ENCODE assay signal across 8 cellular contexts in the genomic region with DNA sequence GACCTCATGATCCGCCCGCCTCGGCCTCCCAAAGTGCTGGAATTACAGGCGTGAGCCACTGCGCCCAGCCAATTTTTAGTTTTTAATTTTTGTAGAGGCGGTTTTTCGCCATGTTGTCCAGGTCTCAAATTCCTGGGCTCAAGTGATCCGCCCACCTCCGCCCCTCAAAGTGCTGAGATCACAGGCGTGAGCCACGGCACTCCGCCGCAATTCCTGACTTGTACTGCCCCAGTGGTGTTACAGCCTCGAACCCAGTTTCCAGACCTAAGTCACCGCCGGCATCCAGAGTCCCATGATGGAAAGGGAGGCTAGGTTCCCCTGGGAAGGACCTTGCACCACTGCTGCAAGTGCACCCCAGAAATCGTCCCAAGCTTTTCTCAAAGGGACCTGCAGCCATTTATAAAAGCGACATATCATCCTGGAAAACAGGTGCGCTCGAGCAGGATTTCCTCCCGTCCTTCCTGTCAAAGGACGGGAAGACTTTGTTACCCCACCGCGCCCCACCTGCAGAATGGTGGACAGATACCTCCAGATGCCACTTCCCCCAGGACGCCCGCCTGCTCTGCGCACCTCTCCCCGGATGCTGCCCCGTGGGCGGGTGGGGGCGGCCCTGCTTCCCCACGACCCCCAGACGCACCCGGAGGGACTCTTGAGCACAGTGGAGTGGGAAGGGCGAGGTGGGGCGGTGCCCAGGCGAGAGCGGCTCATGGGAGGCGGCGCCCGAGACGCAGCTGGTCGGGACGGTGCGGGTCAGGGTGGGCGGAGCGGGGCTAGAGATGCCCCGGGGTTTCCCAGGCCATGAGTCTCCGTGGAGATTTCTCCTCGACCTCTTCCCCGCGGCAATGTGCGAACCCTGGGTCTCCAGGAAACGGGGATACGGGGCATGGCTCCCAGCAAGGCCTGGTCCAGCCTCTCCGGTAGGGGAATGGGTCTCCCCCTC. TPM values are rescaled to one million over a fixed set of nuclear protein-coding genes. Genes with fewer than 3 reads are reported as not detected.
A peak's percentile ranks its signal among the peaks of the same experiment; 100 is the strongest.
DNase-seq lines count a peak whose midpoint lies in the region; ATAC-seq and TF ChIP-seq lines count a peak whose summit lies in the region.

No MANE protein-coding gene starts in this region.

- peaks cover 26% of the 10 kb centered on the region for H3K4me1 ChIP-seq in Panc1 (ENCODE audit: control insufficient read depth, insufficient read depth, low read length)
- H3K4me1 ChIP-seq in heart left ventricle, result peaks cover 0 to 16% (median 10%) of the 10 kb centered on the region in 12 donors

- H3K36me3 ChIP-seq in Panc1 (ENCODE audit: control insufficient read depth, insufficient read depth, low read length), result peaks cover 10% of the 10 kb centered on the region
- peaks cover 0 to 31% (median 24%) of the 10 kb centered on the region in 9 donors for H3K36me3 ChIP-seq in heart left ventricle

- CTCF ChIA-PET in Panc1 (lab: Charles Lee), result interaction anchor here (0.6 kb wide), 1 partner anchor 28 kb away, joined by 7 read pairs; no protein-coding TSS in a partner anchor

- intact Hi-C loops in Panc1 (cut with micrococcal nuclease; ENCODE audit: unreplicated experiment), result no loop called here
- intact Hi-C loops in heart left ventricle (cut with DNase I), result loop anchor here in 2 of 10 donors (5.0 kb wide), 4 partner anchors 80 to 140 kb away; partner anchors contain the start of genes FAM3A (in 1 of the 2), LAGE3 (in 1 of the 2) and SLC10A3 (in 1 of the 2)

- no peaks in the 10 kb centered on the region for H3K9me3 Mint-ChIP-seq in activated naive CD4-positive, alpha-beta T cell treated with anti-CD3 and anti-CD28 coated beads, Interleukin-2, amount 50 U/mL, for 72 hours

- H3K27ac Mint-ChIP-seq in activated naive CD4-positive, alpha-beta T cell treated with anti-CD3 and anti-CD28 coated beads, Interleukin-2, amount 50 U/mL, for 72 hours, result peak overlapping the region; percentile 100

- H3K27ac ChIP-seq in Panc1 (ENCODE audit: low read length) (peak overlapping the region; percentile 99), heart left ventricle (peak overlapping the region; percentile 98 to 100 (median 98))

- TF ChIP-seq POLR2A in heart left ventricle (IDR thresholded peaks at IDR 0.05), result no peak

- H3K27me3 ChIP-seq in Panc1 (ENCODE audit: control insufficient read depth, insufficient read depth, low read length) (no peaks in the 10 kb centered on the region), heart left ventricle (no peaks in the 10 kb centered on the region)

- H3K9me3 ChIP-seq in Panc1 (ENCODE audit: control insufficient read depth, insufficient read depth, low read depth, low read length) (no peaks in the 10 kb centered on the region), heart left ventricle (no peaks in the 10 kb centered on the region)

- TF ChIP-seq CTCF in Panc1 (IDR thresholded peaks at IDR 0.05), result no peak
- TF ChIP-seq CTCF in heart left ventricle (IDR thresholded peaks at IDR 0.05), result no peak

- in situ Hi-C loops in Caki2 (cut with HindIII; ENCODE audit: low pct_unique_long_range_greater_than_20kb, low sequenced_read_pairs), result no loop called here
- in situ Hi-C loops in Panc1 (cut with HindIII; ENCODE audit: low pct_unique_long_range_greater_than_20kb, low sequenced_read_pairs), result no loop called here

- H3K4me3 ChIP-seq in Panc1 (ENCODE audit: low read depth in 2 of 2, low read length in 2 of 2) (peak overlapping the region; percentile 82 to 99), heart left ventricle (peak overlapping the region; percentile 11 to 99 (median 82))

- ATAC-seq in GM19455 (IDR thresholded peaks at IDR 0.05; ENCODE audit: unreplicated experiment) (peak; percentile 44), HG03558 (IDR thresholded peaks at IDR 0.05; ENCODE audit: extremely low read depth, unreplicated experiment) (peak; percentile 25), Panc1 (peak; percentile 81), heart left ventricle (peak; percentile 63 to 86 (median 82))
- ATAC-seq in activated naive CD4-positive, alpha-beta T cell treated with anti-CD3 and anti-CD28 coated beads, Interleukin-2, amount 50 U/mL, for 72 hours, result peak; percentile 65 to 67

- whole genome bisulfite sequencing in heart left ventricle, 4 donors, result 5 to 62% (median 29%) methylated on average over 40 to 56 of the region's 56 CpGs

- TSS peak; percentile 66 for BruUV-seq in Panc1 (replicated peaks; lab: Mats Ljungman, UMichigan)

- DNase-seq in Caki2 (ENCODE audit: low read depth) (peak; percentile 74), Panc1 (ENCODE audit: low read depth, low spot score) (no peak), heart left ventricle (peak; percentile 73 to 88 (median 85)), pons (ENCODE audit: low spot score) (peak; percentile 26), OCI-M2 (lab: John Stamatoyannopoulos, UW; ENCODE audit: unreplicated experiment) (no peak)
- peak; percentile 61 to 72 for DNase-seq in activated naive CD4-positive, alpha-beta T cell treated with anti-CD3 and anti-CD28 coated beads, Interleukin-2, amount 50 U/mL, for 72 hours (ENCODE audit: low spot score in 2 of 2)

- POLR2A ChIA-PET in Panc1 (lab: Charles Lee), result interaction anchor here (0.6 to 1.3 kb wide), 4 partner anchors 130 to 572 kb away, joined by 3 read pairs; partner anchors contain the start of genes G6PD and IKBKG

- H3K36me3 Mint-ChIP-seq in activated naive CD4-positive, alpha-beta T cell treated with anti-CD3 and anti-CD28 coated beads, Interleukin-2, amount 50 U/mL, for 72 hours, result peaks cover 25 to 31% of the 10 kb centered on the region in 2 donors

RNA-seq across cellular contexts. Expression of gene RPL10, which starts 1.0 kb away (rescaled TPM):
- 2,876 and 3,155 TPM in 2 replicates for total RNA-seq in Caki2 (2014; rRNA removed; shearing (Covaris generic); ENCODE audit: low replicate concordance)
- total RNA-seq in Panc1 (2021; ENCODE audit: unreplicated experiment) (2,466 TPM), heart left ventricle (1,000 to 10,000 TPM; 1,381 to 3,072 (median 2,052) TPM)
- polyA plus RNA-seq in Panc1 (2012; ENCODE audit: insufficient read length), result 2,477 TPM
- 1,000 to 10,000 TPM; 1,357 to 2,520 TPM for total RNA-seq in activated naive CD4-positive, alpha-beta T cell treated with anti-CD3 and anti-CD28 coated beads, Interleukin-2, amount 50 U/mL, for 72 hours
- 1,000 to 10,000 TPM; 2,362 to 5,995 TPM for polyA plus RNA-seq in heart left ventricle

RNA-seq across cellular contexts. Expression of gene DNASE1L1, which starts 11.8 kb away (rescaled TPM):
- 40.3 and 46.1 TPM in 2 replicates for total RNA-seq in Caki2 (2014; rRNA removed; shearing (Covaris generic); ENCODE audit: low replicate concordance)
- 60.4 TPM for total RNA-seq in Panc1 (2021; ENCODE audit: unreplicated experiment)
- 104 TPM for polyA plus RNA-seq in Panc1 (2012; ENCODE audit: insufficient read length)
- 10 to 100 TPM; 14.7 to 20.6 TPM for total RNA-seq in activated naive CD4-positive, alpha-beta T cell treated with anti-CD3 and anti-CD28 coated beads, Interleukin-2, amount 50 U/mL, for 72 hours
- 100 to 1,000 TPM in 2 of 9 donors, 10 to 100 TPM in 7; 26.7 to 117 (median 43.8) TPM for total RNA-seq in heart left ventricle
- 10 to 100 TPM; 27.7 to 57.1 TPM for polyA plus RNA-seq in heart left ventricle

RNA-seq across cellular contexts. Expression of gene TAFAZZIN, which starts 14.1 kb away (rescaled TPM):
- total RNA-seq in Caki2 (2014; rRNA removed; shearing (Covaris generic); ENCODE audit: low replicate concordance), result 38.4 and 68.0 TPM in 2 replicates
- 113 TPM for total RNA-seq in Panc1 (2021; ENCODE audit: unreplicated experiment)
- 123 TPM for polyA plus RNA-seq in Panc1 (2012; ENCODE audit: insufficient read length)
- 10 to 100 TPM; 24.7 to 62.4 TPM for total RNA-seq in activated naive CD4-positive, alpha-beta T cell treated with anti-CD3 and anti-CD28 coated beads, Interleukin-2, amount 50 U/mL, for 72 hours
- total RNA-seq in heart left ventricle, result 10 to 100 TPM; 29.1 to 38.6 (median 34.5) TPM
- 10 to 100 TPM; 27.2 to 51.1 TPM for polyA plus RNA-seq in heart left ventricle

RNA-seq across cellular contexts. Expression of gene EMD, which starts 18.1 kb away (rescaled TPM):
- total RNA-seq in Caki2 (2014; rRNA removed; shearing (Covaris generic); ENCODE audit: low replicate concordance), result 32.0 and 48.7 TPM in 2 replicates
- 178 TPM for total RNA-seq in Panc1 (2021; ENCODE audit: unreplicated experiment)
- 209 TPM for polyA plus RNA-seq in Panc1 (2012; ENCODE audit: insufficient read length)
- total RNA-seq in activated naive CD4-positive, alpha-beta T cell treated with anti-CD3 and anti-CD28 coated beads, Interleukin-2, amount 50 U/mL, for 72 hours, result 10 to 100 TPM; 79.3 to 83.0 TPM
- total RNA-seq in heart left ventricle, result 10 to 100 TPM; 37.6 to 76.8 (median 52.8) TPM
- 100 to 1,000 TPM in 1 of 2 donors, 10 to 100 TPM in 1; 71.9 to 152 TPM for polyA plus RNA-seq in heart left ventricle

RNA-seq across cellular contexts. Expression of gene FLNA, which starts 22.8 kb away (rescaled TPM):
- 1,120 and 1,164 TPM in 2 replicates for total RNA-seq in Caki2 (2014; rRNA removed; shearing (Covaris generic); ENCODE audit: low replicate concordance)
- 920 TPM for total RNA-seq in Panc1 (2021; ENCODE audit: unreplicated experiment)
- 914 TPM for polyA plus RNA-seq in Panc1 (2012; ENCODE audit: insufficient read length)
- 100 to 1,000 TPM; 690 to 932 TPM for total RNA-seq in activated naive CD4-positive, alpha-beta T cell treated with anti-CD3 and anti-CD28 coated beads, Interleukin-2, amount 50 U/mL, for 72 hours
- 100 to 1,000 TPM; 155 to 465 (median 234) TPM for total RNA-seq in heart left ventricle
- 100 to 1,000 TPM; 226 to 274 TPM for polyA plus RNA-seq in heart left ventricle

Comparison
In these comparisons a context has a peak if more than half of its experiments do, and no peak if none do; other contexts are left out.
1. DNase-seq: peak in Caki2 (single experiment), activated naive CD4-positive, alpha-beta T cell treated with anti-CD3 and anti-CD28 coated beads, Interleukin-2, amount 50 U/mL, for 72 hours (2 of 2), heart left ventricle (5 of 5) and pons (single experiment); none in Panc1 (single experiment) and OCI-M2 (single experiment).
2. ATAC-seq: peak in every context shown above with its lines; median percentile 82 in heart left ventricle; 81 in Panc1; 66 in activated naive CD4-positive, alpha-beta T cell treated with anti-CD3 and anti-CD28 coated beads, Interleukin-2, amount 50 U/mL, for 72 hours; 44 in GM19455; 25 in HG03558.